8 cellular contexts compared by ENCODE assay signal in genomic region chr9:5627686-5628085, GRCh38. TPM values are rescaled to one million over a fixed set of nuclear protein-coding genes. Genes with fewer than 3 reads are reported as not detected.
A peak's percentile ranks its signal among the peaks of the same experiment; 100 is the strongest.
DNase-seq lines count a peak whose midpoint lies in the region; ATAC-seq, FAIRE-seq and TF ChIP-seq lines count a peak whose summit lies in the region.
"Not testable (repeated sequence)": the region's sequence is repeated elsewhere in the genome, so short reads cannot be mapped to it uniquely, and the experiment has no call there.

No MANE protein-coding gene starts in this region.

- H3K4me2 ChIP-seq in GM12878 (ENCODE audit: control insufficient read depth, insufficient read depth): peak overlapping the region; percentile 79

- peak overlapping the region; percentile 68 for H3K4me3 ChIP-seq in CD8-positive, alpha-beta memory T cell (ENCODE audit: low read length)
- H3K4me3 ChIP-seq in WI38 (ENCODE audit: low read depth, low read length): peak overlapping the region; percentile 94
- peak overlapping the region; percentile 98 for H3K4me3 ChIP-seq in GM12878
- peak overlapping the region; percentile 76 to 99 (median 92) for H3K4me3 ChIP-seq in esophagus squamous epithelium
- peak overlapping the region; percentile 96 for H3K4me3 ChIP-seq in lower lobe of right lung
- peak overlapping the region; percentile 90 to 99 for H3K4me3 ChIP-seq in prostate gland
- H3K4me3 ChIP-seq in tibial nerve: peak overlapping the region; percentile 75 to 94 (median 84)

- H3K9ac ChIP-seq in GM12878 (ENCODE audit: control insufficient read depth, insufficient read depth, low read length): peak overlapping the region; percentile 64

- not testable (repeated sequence) for H3K27me3 Mint-ChIP-seq in CD8-positive, alpha-beta memory T cell

- BruUV-seq in GM12878 (replicated peaks; lab: Mats Ljungman, UMichigan): not testable (repeated sequence)

- DNase-seq in CD8-positive, alpha-beta memory T cell; GM12878 (ENCODE audit: low read depth, low spot score); esophagus squamous epithelium (lab: John Stamatoyannopoulos, UW); lower lobe of right lung; prostate gland (ENCODE audit: low spot score); tibial nerve (ENCODE audit: low spot score in 2 of 2): not testable (repeated sequence)

- H3K9me3 Mint-ChIP-seq in CD8-positive, alpha-beta memory T cell: not testable (repeated sequence)

- in situ Hi-C loops in GM12878 (cut with MboI): not testable (repeated sequence)

- WGBS in GM12878 (ENCODE audit: insufficient coverage, insufficient replicate concordance, low lambda C conversion rate, missing lambda C conversion rate): under 1% methylated on average over 11 of the region's 11 CpGs
- WGBS in esophagus squamous epithelium, 2 donors: 25 to 50% methylated on average over 11 of the region's 11 CpGs
- 51% methylated on average over 11 of the region's 11 CpGs for WGBS in prostate gland
- WGBS in tibial nerve, 2 donors: 56 to 59% methylated on average over 11 of the region's 11 CpGs

- not testable (repeated sequence) for H3K9me3 ChIP-seq in CD8-positive, alpha-beta memory T cell (ENCODE audit: low read length); KOPT-K1 (ENCODE audit: insufficient read depth, low read length, poor library complexity, severe bottlenecking); GM12878 (replicated peaks; ENCODE audit: control insufficient read depth, insufficient read depth, low read length); esophagus squamous epithelium; lower lobe of right lung; prostate gland; tibial nerve

- not testable (repeated sequence) for FAIRE-seq in GM12878 (lab: Jason Lieb, UNC)

- SMC1A ChIA-PET in GM12878 (lab: Charles Lee; ENCODE audit: uncharacterized antibody, unreplicated experiment): interaction anchor here (0.8 to 3.4 kb wide), 25 partner anchors 9 to 866 kb away, joined by 3 to 26 read pairs (median 6); partner anchors contain the start of genes CD274 and PDCD1LG2

- peak overlapping the region; percentile 87 to 98 (median 92) for H3K4me3 Mint-ChIP-seq in CD8-positive, alpha-beta memory T cell

- peaks cover 82% of the 10 kb centered on the region for H3K79me2 ChIP-seq in GM12878 (ENCODE audit: control insufficient read depth, insufficient read depth, low read length)

- H3K36me3 ChIP-seq in CD8-positive, alpha-beta memory T cell (ENCODE audit: insufficient read depth, low read length); KOPT-K1 (ENCODE audit: insufficient read depth, low read length); GM12878 (ENCODE audit: control insufficient read depth in 2 of 2, insufficient read depth in 2 of 2, low read length in 1 of 2); esophagus squamous epithelium; lower lobe of right lung; prostate gland; tibial nerve: not testable (repeated sequence)

- H3K4me1 ChIP-seq in CD8-positive, alpha-beta memory T cell (ENCODE audit: insufficient read depth, low read length): peaks cover 55% of the 10 kb centered on the region
- H3K4me1 ChIP-seq in GM12878 (ENCODE audit: control insufficient read depth, insufficient read depth, low read length): peaks cover 28% of the 10 kb centered on the region
- H3K4me1 ChIP-seq in esophagus squamous epithelium: peaks cover 5 to 59% (median 35%) of the 10 kb centered on the region in 3 donors
- H3K4me1 ChIP-seq in lower lobe of right lung: peaks cover 77% of the 10 kb centered on the region
- H3K4me1 ChIP-seq in prostate gland (replicated peaks): not testable (repeated sequence)
- H3K4me1 ChIP-seq in tibial nerve: peaks cover 0 to 64% (median 40%) of the 10 kb centered on the region in 4 donors

- intact Hi-C loops in GM12878 (cut with micrococcal nuclease; ENCODE audit: unreplicated experiment): loop anchor here (2.0 to 5.0 kb wide), 2 partner anchors 37 to 205 kb away; partner anchors contain the start of gene ERMP1
- intact Hi-C loops in esophagus squamous epithelium (cut with DNase I); lower lobe of right lung (cut with DNase I): not testable (repeated sequence)
- intact Hi-C loops in prostate gland (cut with DNase I): loop anchor here (10.0 kb wide), 2 partner anchors 787 to 953 kb away; partner anchors contain the start of genes CDC37L1 and UHRF2

- not testable (repeated sequence) for H2AFZ ChIP-seq in GM12878 (ENCODE audit: control insufficient read depth, low read depth, low read length)

- CTCF ChIA-PET in CD8-positive, alpha-beta memory T cell (lab: Charles Lee): interaction anchor here (1.0 to 2.8 kb wide), 7 partner anchors 27 to 785 kb away, joined by 3 to 17 read pairs (median 5); partner anchors contain the start of genes CD274, ERMP1, JAK2 and PLGRKT
- CTCF ChIA-PET in GM12878 (lab: Yijun Ruan, JAX): interaction anchor here (0.9 to 2.1 kb wide), 10 partner anchors 19 to 189 kb away, joined by 3 to 12 read pairs (median 4); partner anchors contain the start of gene CD274

- peaks cover 0 to 20% (median 2%) of the 10 kb centered on the region in 3 donors for H3K36me3 Mint-ChIP-seq in CD8-positive, alpha-beta memory T cell

- POLR2A ChIA-PET in CD8-positive, alpha-beta memory T cell (lab: Charles Lee): interaction anchor here (0.7 to 1.4 kb wide), 5 partner anchors 177 to 835 kb away, joined by 3 to 10 read pairs (median 8); partner anchors contain the start of genes CD274, ERMP1 and PLGRKT
- POLR2A ChIA-PET in GM12878 (lab: Charles Lee): interaction anchor here (0.6 to 3.0 kb wide), 25 partner anchors 8 to 888 kb away, joined by 3 to 19 read pairs (median 4); partner anchors contain the start of gene CD274

- RAD21 ChIA-PET in GM12878 (lab: Charles Lee; ENCODE audit: unreplicated experiment): interaction anchor here (0.9 to 4.2 kb wide), 22 partner anchors 8 to 320 kb away, joined by 3 to 52 read pairs (median 5); partner anchors contain the start of genes CD274, ERMP1 and PLGRKT

- ATAC-seq in GM12878, lower lobe of right lung: not testable (repeated sequence)

- TF ChIP-seq CTCF in WI38 (IDR thresholded peaks at IDR 0.05; ENCODE audit: low read depth, low read length); GM12878 (IDR thresholded peaks at IDR 0.05 in 2 of 3, conservative IDR thresholded peaks at IDR 0.05 in 1 of 3; ENCODE audit: control insufficient read depth in 2 of 3, extremely low read depth in 1 of 3, insufficient read depth in 1 of 3, low read depth in 3 of 3, low read length in 3 of 3); esophagus squamous epithelium (IDR thresholded peaks at IDR 0.05); lower lobe of right lung (IDR thresholded peaks at IDR 0.05); prostate gland (IDR thresholded peaks at IDR 0.05); tibial nerve (IDR thresholded peaks at IDR 0.05): not testable (repeated sequence)

- peaks cover 45 to 71% (median 57%) of the 10 kb centered on the region in 3 donors for H3K4me1 Mint-ChIP-seq in CD8-positive, alpha-beta memory T cell

- not testable (repeated sequence) for TF ChIP-seq POLR2A in GM12878 (IDR thresholded peaks at IDR 0.05; ENCODE audit: low read depth, low read length); esophagus squamous epithelium (IDR thresholded peaks at IDR 0.05); prostate gland (IDR thresholded peaks at IDR 0.05); tibial nerve (IDR thresholded peaks at IDR 0.05)

- not testable (repeated sequence) for TF ChIP-seq EP300 in GM12878 (IDR thresholded peaks at IDR 0.05; ENCODE audit: borderline replicate concordance in 1 of 2, control insufficient read depth in 1 of 2, low read depth in 2 of 2, low read length in 2 of 2); tibial nerve (IDR thresholded peaks at IDR 0.05)

- peak overlapping the region; percentile 81 for H3K27ac ChIP-seq in CD8-positive, alpha-beta memory T cell (ENCODE audit: low read depth, low read length)
- H3K27ac ChIP-seq in KOPT-K1 (ENCODE audit: low read depth, low read length, poor library complexity, severe bottlenecking) (peak overlapping the region; percentile 76), GM12878 (ENCODE audit: control insufficient read depth, insufficient read depth) (peak overlapping the region; percentile 78), esophagus squamous epithelium (peak overlapping the region; percentile 95 to 97 (median 96)), lower lobe of right lung (peak overlapping the region; percentile 97), prostate gland (peak overlapping the region; percentile 92 to 98), tibial nerve (peak overlapping the region; percentile 91 to 97 (median 96))

- peak overlapping the region; percentile 92 to 99 (median 98) for H3K27ac Mint-ChIP-seq in CD8-positive, alpha-beta memory T cell

- H3K27me3 ChIP-seq in CD8-positive, alpha-beta memory T cell (ENCODE audit: insufficient read depth, low read length, poor library complexity, severe bottlenecking); GM12878 (replicated peaks in 1 of 2; ENCODE audit: control insufficient read depth in 2 of 2, insufficient read depth in 2 of 2, low read length in 1 of 2); esophagus squamous epithelium; lower lobe of right lung (ENCODE audit: low read depth); prostate gland (replicated peaks; ENCODE audit: insufficient read depth); tibial nerve: not testable (repeated sequence)

- H4K20me1 ChIP-seq in GM12878 (ENCODE audit: control insufficient read depth, insufficient read depth): not testable (repeated sequence)

- not testable (repeated sequence) for TF ChIP-seq RAD21 in GM12878 (IDR thresholded peaks at IDR 0.05; ENCODE audit: insufficient read depth, low read depth, low read length)

RNA-seq across cellular contexts. Expression of gene RIC1, which starts 1.2 kb away (rescaled TPM):
- total RNA-seq in CD8-positive, alpha-beta memory T cell: 10 to 100 TPM; 13.2 to 15.0 TPM
- polyA plus RNA-seq in CD8-positive, alpha-beta memory T cell: 6.3 TPM
- 271 and 292 TPM in 2 replicates for total RNA-seq in GM12878 (2013; cell fraction: nucleolus; rRNA removed)
- total RNA-seq in GM12878 (2014; rRNA removed): 42.9 and 45.1 TPM in 2 replicates
- 38.0 and 43.0 TPM in 2 replicates for total RNA-seq in GM12878 (2014; rRNA removed; fragmentation: Illumina TruSeq; extraction: Trizol)
- total RNA-seq in GM12878 (2021): 32.3 and 33.8 TPM in 2 replicates
- 14.7 TPM for polyA plus RNA-seq in GM12878 (2011; ENCODE audit: low read depth)
- 59.8 and 70.1 TPM in 2 replicates for polyA plus RNA-seq in GM12878 (2011; rRNA removed)
- 41.9 and 45.6 TPM in 2 replicates for polyA plus RNA-seq in GM12878 (2011; cell fraction: cytosol; rRNA removed)
- 113 and 151 TPM in 2 replicates for polyA plus RNA-seq in GM12878 (2011; cell fraction: nucleus; rRNA removed)
- polyA plus RNA-seq in GM12878 (2012): 17.9 and 22.3 TPM in 2 replicates
- polyA plus RNA-seq in GM12878 (2014; fragmentation: Illumina TruSeq; extraction: Trizol): 34.6 and 36.9 TPM in 2 replicates
- polyA plus RNA-seq in GM12878 (2014; fragmentation: Nextera tagmentation; extraction: Ambion mirVana): 1 to 10 TPM; 6.2 to 7.1 TPM
- 28.0 and 32.8 TPM in 2 replicates for polyA plus RNA-seq in GM12878 (2014; rRNA removed)
- 10 to 100 TPM; 17.8 to 18.9 TPM for polyA plus RNA-seq in GM12878 (2016; fragmentation: Nextera tagmentation; extraction: Ambion mirVana)
- 158 and 166 TPM in 2 replicates for polyA minus RNA-seq in GM12878 (2011; rRNA and poly(A)+ RNA removed)
- polyA minus RNA-seq in GM12878 (2011; cell fraction: cytosol; rRNA and poly(A)+ RNA removed): 30.1 and 36.8 TPM in 2 replicates
- 156 and 211 TPM in 2 replicates for polyA minus RNA-seq in GM12878 (2011; cell fraction: nucleus; rRNA and poly(A)+ RNA removed)
- 10 to 100 TPM; 15.4 to 37.2 (median 27.6) TPM for total RNA-seq in esophagus squamous epithelium
- 20.5 TPM for total RNA-seq in lower lobe of right lung
- total RNA-seq in prostate gland: 10 to 100 TPM; 18.0 to 49.8 TPM
- 10 to 100 TPM; 41.0 to 45.9 (median 43.4) TPM for total RNA-seq in tibial nerve
